In the genomic region with DNA sequence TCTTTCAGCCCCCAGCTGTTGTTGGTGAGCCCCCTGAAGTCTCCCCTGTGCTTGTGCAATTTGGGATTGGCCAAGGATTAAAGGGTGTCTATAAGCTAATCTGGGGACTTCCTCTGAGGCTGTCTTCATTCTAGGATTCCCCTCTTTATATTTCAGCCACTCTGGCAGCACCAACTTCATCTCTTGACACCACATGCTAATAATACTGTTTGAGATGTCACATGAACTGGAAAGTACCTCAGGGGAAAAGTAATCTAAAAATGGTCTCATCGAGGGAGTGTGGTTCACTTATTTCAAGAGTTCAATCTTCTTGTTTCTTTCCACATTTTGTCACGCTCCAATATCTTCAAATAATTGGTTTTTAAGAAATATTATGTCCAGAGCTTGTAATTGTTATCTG, we compare ENCODE assay signal across 20 cellular contexts.
DNase-seq lines count a peak whose midpoint lies in the region; ATAC-seq, FAIRE-seq and TF ChIP-seq lines count a peak whose summit lies in the region.
"Had no signal": no experiment of that assay in that cellular context is flagged by ENCODE, and none has a peak within 500 bp of the region (broad histone marks: within the 10 kb centered on the region; RNA-seq: fewer than 3 reads in every experiment).

No MANE protein-coding gene starts in this region.

- in situ Hi-C loops in GM12878 (cut with MboI) = no loop called here

- no peak for TF ChIP-seq EP300 in GM12878 (IDR thresholded peaks at IDR 0.05; ENCODE audit: borderline replicate concordance in 1 of 2, control insufficient read depth in 1 of 2, low read depth in 2 of 2, low read length in 2 of 2)

- peak; percentile 35 for DNase-seq in GM12865 (ENCODE audit: low read depth)
- peak; percentile 17 for DNase-seq in GM12878 (ENCODE audit: low read depth, low spot score)
- no peak for DNase-seq in GM19240 (ENCODE audit: insufficient read length, low spot score)
- DNase-seq in activated naive CD4-positive, alpha-beta T cell treated with anti-CD3 and anti-CD28 coated beads, Interleukin-2, amount 50 U/mL, for 72 hours (ENCODE audit: low spot score in 2 of 2) = no peak
- no peak for DNase-seq in osteoblast (ENCODE audit: insufficient read length, low spot score, missing footprints)
- DNase-seq: Caco-2; CD4-positive, CD25-positive, alpha-beta regulatory T cell; CD8-positive, alpha-beta T cell; DMS153; DND-41; GM23248; H9 had no signal

- H3K36me3 Mint-ChIP-seq in activated naive CD4-positive, alpha-beta T cell treated with anti-CD3 and anti-CD28 coated beads, Interleukin-2, amount 50 U/mL, for 72 hours = peaks cover 0 to 4% of the 10 kb centered on the region in 2 donors
- H3K36me3 Mint-ChIP-seq: CD4-positive, CD25-positive, alpha-beta regulatory T cell; CD8-positive, alpha-beta T cell had no signal

- no peak for TF ChIP-seq RAD21 in GM12878 (IDR thresholded peaks at IDR 0.05; ENCODE audit: insufficient read depth, low read depth, low read length)

- no peak overlapping the region for H3K4me3 ChIP-seq in GM12865 (ENCODE audit: low read depth, low read length)
- no peak overlapping the region for H3K4me3 ChIP-seq in GM12878
- H3K4me3 ChIP-seq in osteoblast (ENCODE audit: insufficient read depth, low read length) = no peak overlapping the region
- H3K4me3 ChIP-seq: GM23248 had no signal

- no peaks in the 10 kb centered on the region for H4K20me1 ChIP-seq in GM12878 (ENCODE audit: control insufficient read depth, insufficient read depth)
- H4K20me1 ChIP-seq in osteoblast (ENCODE audit: insufficient read depth, low read length) = no peaks in the 10 kb centered on the region

- peak; percentile 40 for ATAC-seq in GM18868 (IDR thresholded peaks at IDR 0.05; ENCODE audit: unreplicated experiment)
- peak; percentile 67 for ATAC-seq in GM12878
- ATAC-seq in activated naive CD4-positive, alpha-beta T cell treated with anti-CD3 and anti-CD28 coated beads, Interleukin-2, amount 50 U/mL, for 72 hours = no peak
- no peak for ATAC-seq in HG03045 (IDR thresholded peaks at IDR 0.05; ENCODE audit: unreplicated experiment)
- ATAC-seq: CD8-positive, alpha-beta T cell; HCT116 had no signal

- no peaks in the 10 kb centered on the region for H3K36me3 ChIP-seq in GM12878 (ENCODE audit: control insufficient read depth in 2 of 2, insufficient read depth in 2 of 2, low read length in 1 of 2)
- H3K36me3 ChIP-seq in osteoblast (ENCODE audit: insufficient read depth, low read length) = no peaks in the 10 kb centered on the region

- H3K4me2 ChIP-seq in GM12878 (ENCODE audit: control insufficient read depth, insufficient read depth) (no peak overlapping the region; the same call in 1 of the 2 replicates), osteoblast (ENCODE audit: insufficient read depth, low read length) (no peak overlapping the region)

- BruUV-seq in GM12878 (replicated peaks; lab: Mats Ljungman, UMichigan) = no TSS peak

- H3K27ac ChIP-seq in GM12878 (ENCODE audit: control insufficient read depth, insufficient read depth) (no peak overlapping the region), osteoblast (ENCODE audit: low read depth, low read length) (no peak overlapping the region)
- H3K27ac ChIP-seq: C4-2B, GM23248 had no signal

- peaks cover 5% of the 10 kb centered on the region; the same call in 1 of the 3 replicates for H3K9me3 ChIP-seq in GM12878 (replicated peaks; ENCODE audit: control insufficient read depth, insufficient read depth, low read length)
- no peaks in the 10 kb centered on the region for H3K9me3 ChIP-seq in osteoblast (ENCODE audit: low read depth, low read length)
- H3K9me3 ChIP-seq: Caco-2 had no signal

- H3K9me3 Mint-ChIP-seq in activated naive CD4-positive, alpha-beta T cell treated with anti-CD3 and anti-CD28 coated beads, Interleukin-2, amount 50 U/mL, for 72 hours = no peaks in the 10 kb centered on the region
- H3K9me3 Mint-ChIP-seq: CD8-positive, alpha-beta T cell had no signal

- CTCF ChIA-PET in GM12878 (lab: Yijun Ruan, JAX) = interaction anchor here (1.2 kb wide), 1 partner anchor 13 kb away, joined by 4 read pairs; no protein-coding TSS in a partner anchor

- 0% methylated on average over 2 of the region's 2 CpGs for WGBS in GM12878 (ENCODE audit: insufficient coverage, insufficient replicate concordance, low lambda C conversion rate, missing lambda C conversion rate)

- TF ChIP-seq CTCF in GM12865 (IDR thresholded peaks at IDR 0.05; ENCODE audit: insufficient read depth, low read depth, low read length, missing control alignments) (no peak), GM12878 (IDR thresholded peaks at IDR 0.05 in 2 of 3, conservative IDR thresholded peaks at IDR 0.05 in 1 of 3; ENCODE audit: control insufficient read depth in 2 of 3, extremely low read depth in 1 of 3, insufficient read depth in 1 of 3, low read depth in 3 of 3, low read length in 3 of 3) (no peak), osteoblast (IDR thresholded peaks at IDR 0.05; ENCODE audit: extremely low read depth, low read depth, low read length) (no peak)

- intact Hi-C loops in GM12878 (cut with micrococcal nuclease; ENCODE audit: unreplicated experiment) = no loop called here

- H3K79me2 ChIP-seq in GM12878 (ENCODE audit: control insufficient read depth, insufficient read depth, low read length) (no peaks in the 10 kb centered on the region), osteoblast (ENCODE audit: insufficient read depth, low read length) (no peaks in the 10 kb centered on the region)

- H3K4me1 ChIP-seq in GM12878 (ENCODE audit: control insufficient read depth, insufficient read depth, low read length) (no peaks in the 10 kb centered on the region), osteoblast (ENCODE audit: insufficient read depth, low read length) (no peaks in the 10 kb centered on the region)
- H3K4me1 ChIP-seq: Caco-2 had no signal

- H3K27me3 ChIP-seq in GM12878 (replicated peaks in 1 of 2; ENCODE audit: control insufficient read depth in 2 of 2, insufficient read depth in 2 of 2, low read length in 1 of 2) = no peaks in the 10 kb centered on the region
- no peaks in the 10 kb centered on the region for H3K27me3 ChIP-seq in osteoblast (ENCODE audit: insufficient read depth, low read length)

- TF ChIP-seq POLR2A in GM12878 (IDR thresholded peaks at IDR 0.05; ENCODE audit: low read depth, low read length) = no peak

- no peak overlapping the region for H3K27ac Mint-ChIP-seq in activated naive CD4-positive, alpha-beta T cell treated with anti-CD3 and anti-CD28 coated beads, Interleukin-2, amount 50 U/mL, for 72 hours
- H3K27ac Mint-ChIP-seq: CD4-positive, CD25-positive, alpha-beta regulatory T cell; CD8-positive, alpha-beta T cell; H9 had no signal

- no peak for FAIRE-seq in GM12878 (lab: Jason Lieb, UNC)
- FAIRE-seq: G401.6, GM12892, GM19239, H1 had no signal

- POLR2A ChIA-PET in GM12878 (lab: Charles Lee) = interaction anchor here (1.2 kb wide), 1 partner anchor 13 kb away, joined by 4 read pairs; no protein-coding TSS in a partner anchor

- no peak overlapping the region for H2AFZ ChIP-seq in GM12878 (ENCODE audit: control insufficient read depth, low read depth, low read length)
- H2AFZ ChIP-seq in osteoblast (ENCODE audit: low read length) = no peak overlapping the region
- H2AFZ ChIP-seq: GM23248 had no signal

- H3K9ac ChIP-seq in GM12878 (ENCODE audit: control insufficient read depth, insufficient read depth, low read length) = no peak overlapping the region
- H3K9ac ChIP-seq: GM23248 had no signal

- RAD21 ChIA-PET in GM12878 (lab: Charles Lee; ENCODE audit: unreplicated experiment) = interaction anchor here (0.6 kb wide), 1 partner anchor 135 kb away, joined by 3 read pairs; no protein-coding TSS in a partner anchor

- SMC1A ChIA-PET in GM12878 (lab: Charles Lee; ENCODE audit: uncharacterized antibody, unreplicated experiment) = interaction anchor here (1.7 kb wide), 1 partner anchor 11 kb away, joined by 3 read pairs; no protein-coding TSS in a partner anchor

TF ChIP-seq in GM12878, 131 proteins besides CTCF, POLR2A, EP300 and RAD21:
- TF ChIP-seq TCF7 (IDR thresholded peaks at IDR 0.05; ENCODE audit: borderline replicate concordance) = no peak
- peak; percentile 62 for TF ChIP-seq MTA2 (IDR thresholded peaks at IDR 0.05; ENCODE audit: low read depth)
- TF ChIP-seq RELB (IDR thresholded peaks at IDR 0.05; ENCODE audit: low read depth) = peak; percentile 62
- TF ChIP-seq MEF2B (IDR thresholded peaks at IDR 0.05; ENCODE audit: partially characterized antibody, poor library complexity, severe bottlenecking) = peak; percentile 27
TF ChIP-seq in GM12878: peak in this region for 3.

Comparison
In these comparisons a context has a peak if more than half of its experiments do, and no peak if none do; other contexts are left out.
1. DNase-seq: peak in GM12865 (single experiment) and GM12878 (single experiment); none in GM19240 (single experiment), activated naive CD4-positive, alpha-beta T cell treated with anti-CD3 and anti-CD28 coated beads, Interleukin-2, amount 50 U/mL, for 72 hours (0 of 2) and osteoblast (single experiment).
2. ATAC-seq: peak in GM18868 (single experiment) and GM12878 (single experiment); none in activated naive CD4-positive, alpha-beta T cell treated with anti-CD3 and anti-CD28 coated beads, Interleukin-2, amount 50 U/mL, for 72 hours (0 of 2) and HG03045 (single experiment).